Comparison of ENCODE assay signal across 25 cellular contexts in genomic region chr6:43895656-43896055, GRCh38.
A peak's percentile ranks its signal among the peaks of the same experiment; 100 is the strongest.
DNase-seq lines count a peak whose midpoint lies in the region; FAIRE-seq and TF ChIP-seq lines count a peak whose summit lies in the region.
"Had no signal": no experiment of that assay in that cellular context is flagged by ENCODE, and none has a peak within 500 bp of the region (broad histone marks: within the 10 kb centered on the region; RNA-seq: fewer than 3 reads in every experiment).

No MANE protein-coding gene starts in this region.

- CTCF ChIA-PET in HEK293 (lab: Yijun Ruan, JAX): interaction anchor here (0.6 to 0.8 kb wide), 3 partner anchors 20 to 525 kb away, joined by 3 to 4 read pairs (median 3); no protein-coding TSS in a partner anchor

- no peaks in the 10 kb centered on the region for H3K27me3 Mint-ChIP-seq in brain

- intact Hi-C loops in sigmoid colon (cut with DNase I): no loop called here

- H3K27ac Mint-ChIP-seq in brain: peak overlapping the region in 3 of 5 experiments; percentile 60 to 87 (median 78)
- H3K27ac Mint-ChIP-seq: B cell; CD4-positive, alpha-beta T cell; CD8-positive, alpha-beta T cell had no signal

- H3K9me3 ChIP-seq in BLaER1 (peaks cover 6% of the 10 kb centered on the region; the same call in 1 of the 2 replicates), HEK293 (ENCODE audit: control insufficient read depth, insufficient read depth, low read depth, low read length) (no peaks in the 10 kb centered on the region), sigmoid colon (no peaks in the 10 kb centered on the region), neuronal stem cell (replicated peaks in 1 of 2; ENCODE audit: control insufficient read depth in 2 of 2, insufficient read depth in 1 of 2, low read depth in 1 of 2, low read length in 2 of 2) (no peaks in the 10 kb centered on the region)
- H3K9me3 ChIP-seq: A549, Caco-2 had no signal

- TF ChIP-seq CTCF in HEK293 (tag by site-specific recombination; IDR thresholded peaks at IDR 0.05): no peak
- TF ChIP-seq CTCF in brain (conservative IDR thresholded peaks at IDR 0.05): no peak
- no peak for TF ChIP-seq CTCF in sigmoid colon (IDR thresholded peaks at IDR 0.05)
- TF ChIP-seq CTCF in D721Med (IDR thresholded peaks at IDR 0.05; ENCODE audit: insufficient read depth, missing control alignments): no peak

- TF ChIP-seq POLR2A in sigmoid colon (IDR thresholded peaks at IDR 0.05): no peak

- H3K23ac ChIP-seq in neuronal stem cell (ENCODE audit: low read depth, low read length, poor library complexity): no peak overlapping the region

- TF ChIP-seq EP300 in sigmoid colon (IDR thresholded peaks at IDR 0.05): no peak

- no peak overlapping the region for H3K4me3 Mint-ChIP-seq in brain
- H3K4me3 Mint-ChIP-seq: B cell; CD4-positive, alpha-beta T cell; CD8-positive, alpha-beta T cell had no signal

- no peak overlapping the region for H2BK12ac ChIP-seq in neuronal stem cell (ENCODE audit: low read length)

- H3K9me3 Mint-ChIP-seq in brain: peaks cover 0 to 11% (median 0%) of the 10 kb centered on the region in 5 experiments
- H3K9me3 Mint-ChIP-seq: CD8-positive, alpha-beta T cell had no signal

- no peak overlapping the region for H3K4ac ChIP-seq in neuronal stem cell (ENCODE audit: low read length)

- no peak overlapping the region for H2AFZ ChIP-seq in neuronal stem cell (ENCODE audit: low read length)

- no peaks in the 10 kb centered on the region for H3K36me3 Mint-ChIP-seq in brain
- H3K36me3 Mint-ChIP-seq: CD8-positive, alpha-beta T cell had no signal

- H3K4me2 ChIP-seq in BLaER1 (peak overlapping the region; percentile 75), neuronal stem cell (ENCODE audit: insufficient read depth, low read length, poor library complexity, severe bottlenecking) (no peak overlapping the region)
- H3K4me2 ChIP-seq: A549 had no signal

- H4K91ac ChIP-seq in neuronal stem cell (ENCODE audit: low read depth, low read length, poor library complexity): no peak overlapping the region

- no peak overlapping the region for H3K18ac ChIP-seq in neuronal stem cell (ENCODE audit: low read length)

- H3K27me3 ChIP-seq in BLaER1: no peaks in the 10 kb centered on the region
- no peaks in the 10 kb centered on the region for H3K27me3 ChIP-seq in sigmoid colon
- H3K27me3 ChIP-seq in neuronal stem cell (ENCODE audit: control insufficient read depth in 3 of 3, insufficient read depth in 3 of 3, low read depth in 1 of 3, low read length in 3 of 3): peaks cover 0 to 42% (median 0%) of the 10 kb centered on the region in 3 experiments

- 73 to 81% methylated on average over 3 of the region's 3 CpGs for WGBS in sigmoid colon, 2 donors
- WGBS in neuronal stem cell (ENCODE audit: extremely low coverage in 2 of 2, insufficient read length in 2 of 2, insufficient replicate concordance in 1 of 2), 2 donors: no CpG with 5 or more reads among the region's 3 CpGs

- FAIRE-seq in D721Med (lab: Jason Lieb, UNC): no peak
- FAIRE-seq: A549, GM12878, GM12892, GM18507 had no signal

- H4K20me1 ChIP-seq in BLaER1: no peaks in the 10 kb centered on the region

- H3K9ac ChIP-seq in BLaER1 (no peak overlapping the region; the same call in 1 of the 2 replicates), neuronal stem cell (ENCODE audit: low read depth, low read length, poor library complexity) (no peak overlapping the region)

- H2AK5ac ChIP-seq in neuronal stem cell (ENCODE audit: low read depth, low read length): no peak overlapping the region

- H3K14ac ChIP-seq in neuronal stem cell (ENCODE audit: low read length): no peak overlapping the region

- H3K36me3 ChIP-seq in BLaER1: no peaks in the 10 kb centered on the region
- H3K36me3 ChIP-seq in HEK293 (ENCODE audit: control insufficient read depth in 2 of 2, insufficient read depth in 1 of 2, low read length in 2 of 2): no peaks in the 10 kb centered on the region
- no peaks in the 10 kb centered on the region for H3K36me3 ChIP-seq in sigmoid colon
- no peaks in the 10 kb centered on the region for H3K36me3 ChIP-seq in neuronal stem cell (replicated peaks in 1 of 2; ENCODE audit: control insufficient read depth in 2 of 2, insufficient read depth in 2 of 2, low read length in 2 of 2)

- POLR2A ChIA-PET in HEK293 (lab: Yijun Ruan, JAX): no interaction called here

- peaks cover 46% of the 10 kb centered on the region for H3K4me1 ChIP-seq in BLaER1
- no peaks in the 10 kb centered on the region; the same call in 1 of the 2 replicates for H3K4me1 ChIP-seq in HEK293 (ENCODE audit: control insufficient read depth, insufficient read depth, low read length)
- no peaks in the 10 kb centered on the region for H3K4me1 ChIP-seq in sigmoid colon
- peaks cover 0 to 13% of the 10 kb centered on the region in 2 donors for H3K4me1 ChIP-seq in neuronal stem cell (ENCODE audit: control insufficient read depth in 2 of 2, insufficient read depth in 1 of 2, low read depth in 1 of 2, low read length in 2 of 2)
- H3K4me1 ChIP-seq: A549, Caco-2 had no signal

- H3K4me3 ChIP-seq in BLaER1 (no peak overlapping the region), HEK293 (ENCODE audit: low read depth, low read length) (no peak overlapping the region), sigmoid colon (no peak overlapping the region), neuronal stem cell (ENCODE audit: low read length in 2 of 2) (no peak overlapping the region)
- H3K4me3 ChIP-seq: A549, GM12878 had no signal

- H3K27ac ChIP-seq in BLaER1: peak overlapping the region; percentile 42; the same call in 1 of the 2 replicates
- no peak overlapping the region for H3K27ac ChIP-seq in HEK293 (ENCODE audit: extremely low read depth, low read depth, low read length)
- H3K27ac ChIP-seq in sigmoid colon: no peak overlapping the region
- no peak overlapping the region for H3K27ac ChIP-seq in neuronal stem cell (replicated peaks; ENCODE audit: low read length)
- H3K27ac ChIP-seq: 22Rv1, A549, C4-2B had no signal

- DNase-seq in sigmoid colon (peak; percentile 17), neuronal stem cell (ENCODE audit: low spot score) (no peak), D721Med (ENCODE audit: insufficient read length, low spot score) (no peak), hippocampal formation (lab: John Stamatoyannopoulos, UW) (no peak)
- DNase-seq: AML-193; Caco-2; Calu3; CD4-positive, alpha-beta T cell; CD8-positive, alpha-beta T cell; DMS 273 treated with DMSO at 0.1 percent for 48 hours; DMS153; DMS53; DND-41; EL; GDM1 had no signal

- H2BK5ac ChIP-seq in neuronal stem cell (ENCODE audit: low read length): no peak overlapping the region

- no peak overlapping the region for H2BK15ac ChIP-seq in neuronal stem cell (ENCODE audit: low read length)

- H2BK120ac ChIP-seq in neuronal stem cell (ENCODE audit: low read depth, low read length): no peak overlapping the region

- H3K4me1 Mint-ChIP-seq in brain: peaks cover 58% of the 10 kb centered on the region
- H3K4me1 Mint-ChIP-seq: B cell had no signal

- no peaks in the 10 kb centered on the region for H3K79me1 ChIP-seq in neuronal stem cell (ENCODE audit: low read depth, low read length)

- H4K8ac ChIP-seq in neuronal stem cell (ENCODE audit: low read depth, low read length): no peak overlapping the region

TF ChIP-seq in HEK293, 187 proteins besides CTCF, POLR2A, EP300 and RAD21:
- TF ChIP-seq ZFP41 (tag by site-specific recombination; IDR thresholded peaks at IDR 0.05; ENCODE audit: borderline replicate concordance): no peak
- TF ChIP-seq ZNF146 (tag by site-specific recombination; IDR thresholded peaks at IDR 0.05): peak; percentile 80
